Comparison of ENCODE assay signal across 8 cellular contexts in the genomic region with DNA sequence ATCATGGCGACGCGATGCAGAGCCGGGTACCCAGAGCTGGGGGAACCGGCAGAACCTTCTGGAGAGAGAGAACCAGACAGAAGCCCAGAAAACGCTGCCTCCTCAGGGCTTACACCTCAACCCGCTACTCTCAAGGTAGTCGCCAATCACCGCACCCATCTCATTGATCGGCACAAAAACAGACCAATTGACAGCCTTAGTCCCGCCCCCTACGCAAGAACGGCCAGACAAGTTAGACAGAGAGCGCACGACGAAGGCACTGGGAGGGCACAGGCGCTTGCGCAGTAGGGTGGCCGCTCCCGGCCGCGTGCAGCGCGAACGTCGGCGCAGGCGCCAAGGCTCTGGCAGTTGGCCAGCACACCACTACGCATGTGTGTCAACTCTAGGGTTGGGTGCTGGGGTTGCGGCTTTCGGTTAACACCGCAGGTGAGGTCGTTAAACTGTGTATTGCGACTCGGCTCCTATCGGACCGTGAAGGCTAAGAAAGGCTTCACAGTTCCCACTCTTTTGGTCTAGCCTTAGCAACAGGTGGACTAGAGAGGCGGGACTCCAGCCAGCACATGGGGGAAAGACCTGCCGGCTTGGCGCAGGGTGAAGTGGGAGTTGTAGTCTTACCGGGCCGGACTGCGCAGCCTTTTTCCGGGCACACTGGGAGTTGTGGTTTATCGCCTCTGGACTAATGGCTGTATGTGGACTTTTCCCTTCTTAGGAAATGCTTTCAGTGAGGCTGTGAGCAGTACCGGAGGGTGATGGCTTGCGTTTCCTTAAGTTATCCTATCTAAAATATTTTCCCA.
DNase-seq lines count a peak whose midpoint lies in the region; ATAC-seq and TF ChIP-seq lines count a peak whose summit lies in the region.

A gene (minus strand): TSS at position 113 of the 794 bp plus-strand sequence. CDS start 108 bp downstream, at position 5.
A gene (plus strand): TSS at position 347 of the 794 bp plus-strand sequence. CDS start 1,232 bp downstream, outside the sequence.

- H3K27me3 ChIP-seq in BLaER1 (no peaks in the 10 kb centered on the region), layer of hippocampus (ENCODE audit: control insufficient read depth, insufficient read depth, low read length) (no peaks in the 10 kb centered on the region)

- H3K9ac ChIP-seq in BLaER1, result peak within 1 kb of the TSS; percentile 95

- peaks cover 28% of the 10 kb centered on the region for H3K36me3 ChIP-seq in BLaER1

- DNase-seq in NCI-H524 treated with DMSO at 0.1 percent for 48 hours (lab: John Stamatoyannopoulos, UW), result peak; percentile 93
- peak; percentile 99 for DNase-seq in activated CD4-positive, alpha-beta T cell treated with anti-CD3 and anti-CD28 coated beads for 48 hours
- peak; percentile 99 for DNase-seq in coronary artery (ENCODE audit: low spot score)
- peak; percentile 97 to 99 (median 98) for DNase-seq in stimulated activated CD4-positive, alpha-beta T cell treated with anti-CD3 and anti-CD28 coated beads, Interleukin-1b, Interleukin-23, amount 100 ng/mL, for 24 hours (ENCODE audit: low read depth in 4 of 4, low spot score in 1 of 4)

- H3K4me2 ChIP-seq in BLaER1, result peak within 1 kb of the TSS; percentile 95

- H3K4me1 ChIP-seq in BLaER1, result peaks cover 18% of the 10 kb centered on the region

- TF ChIP-seq CTCF in coronary artery (IDR thresholded peaks at IDR 0.05), result no peak

- H3K27ac ChIP-seq in BLaER1, result peak within 1 kb of the TSS; percentile 92
- peak within 1 kb of the TSS; percentile 43 to 88 for H3K27ac ChIP-seq in coronary artery
- H3K27ac ChIP-seq in layer of hippocampus (ENCODE audit: low read depth, low read length), result peak within 1 kb of the TSS; percentile 99

- H3K4me3 ChIP-seq in BLaER1 (peak within 1 kb of the TSS; percentile 92), coronary artery (peak within 1 kb of the TSS; percentile 81)

- peak; percentile 93 for ATAC-seq in GM19324 (IDR thresholded peaks at IDR 0.05; ENCODE audit: low FRiP score, unreplicated experiment)
- peak; percentile 93 for ATAC-seq in HG03460 (IDR thresholded peaks at IDR 0.05; ENCODE audit: unreplicated experiment)

- H4K20me1 ChIP-seq in BLaER1, result peaks cover 41% of the 10 kb centered on the region

- H3K9me3 ChIP-seq in BLaER1, result no peaks in the 10 kb centered on the region

Comparison
In these comparisons a context has a peak if more than half of its experiments do, and no peak if none do; other contexts are left out.
1. Peak in every context shown above with its lines: DNase-seq, ATAC-seq, H3K4me3 ChIP-seq and H3K27ac ChIP-seq.